Comparison of ENCODE assay signal across 8 cellular contexts in genomic region chr2:103959174-103960125, GRCh38.
A peak's percentile ranks its signal among the peaks of the same experiment; 100 is the strongest.
DNase-seq lines count a peak whose midpoint lies in the region; ATAC-seq and TF ChIP-seq lines count a peak whose summit lies in the region.
"Had no signal": no experiment of that assay in that cellular context is flagged by ENCODE, and none has a peak within 500 bp of the region (broad histone marks: within the 10 kb centered on the region; RNA-seq: fewer than 3 reads in every experiment).

No MANE protein-coding gene starts in this region.

- no peaks in the 10 kb centered on the region for H3K27me3 Mint-ChIP-seq in activated T-helper 17 cell treated with anti-CD3 and anti-CD28 coated beads, Interleukin-2, amount 50 U/mL, for 72 hours

- H3K36me3 Mint-ChIP-seq in activated T-helper 17 cell treated with anti-CD3 and anti-CD28 coated beads, Interleukin-2, amount 50 U/mL, for 72 hours (ENCODE audit: low read depth) = no peaks in the 10 kb centered on the region

- BruUV-seq in OCI-LY7 (replicated peaks; lab: Mats Ljungman, UMichigan) = no TSS peak

- intact Hi-C loops in OCI-LY7 (cut with micrococcal nuclease; ENCODE audit: unreplicated experiment) = no loop called here

- POLR2A ChIA-PET in OCI-LY7 (lab: Charles Lee) = interaction anchor here (0.7 kb wide), 1 partner anchor 11 kb away, joined by 3 read pairs; no protein-coding TSS in a partner anchor

- H3K79me2 ChIP-seq in OCI-LY7 (ENCODE audit: insufficient read depth, low read depth, low read length) = no peaks in the 10 kb centered on the region

- no peak overlapping the region for H3K27ac Mint-ChIP-seq in activated T-helper 17 cell treated with anti-CD3 and anti-CD28 coated beads, Interleukin-2, amount 50 U/mL, for 72 hours
- H3K27ac Mint-ChIP-seq: T-helper 1 cell treated with Interleukin-12 subunit alpha and Interleukin-12 subunit beta and Interleukin-4 antibody, amounts not matched to agents 30 μg/mL and 1 μg/mL, for 36 hours had no signal

- H3K4me3 ChIP-seq in OCI-LY7 (ENCODE audit: low read depth, low read length, poor library complexity, severe bottlenecking) (no peak overlapping the region), fibroblast of pulmonary artery (replicated peaks; ENCODE audit: low read depth, low read length) (no peak overlapping the region)

- H3K4me1 ChIP-seq in OCI-LY7 (ENCODE audit: insufficient read depth, low read length, poor library complexity, severe bottlenecking) = no peaks in the 10 kb centered on the region

- H3K4me3 Mint-ChIP-seq in activated T-helper 17 cell treated with anti-CD3 and anti-CD28 coated beads, Interleukin-2, amount 50 U/mL, for 72 hours = no peak overlapping the region
- H3K4me3 Mint-ChIP-seq: T-helper 1 cell treated with Interleukin-12 subunit alpha and Interleukin-12 subunit beta and Interleukin-4 antibody, amounts not matched to agents 30 μg/mL and 1 μg/mL, for 36 hours had no signal

- no peaks in the 10 kb centered on the region for H3K36me3 ChIP-seq in OCI-LY7 (ENCODE audit: insufficient read depth, low read length)

- H3K9me3 ChIP-seq in OCI-LY7 (ENCODE audit: low read length) = no peaks in the 10 kb centered on the region

- CTCF ChIA-PET in OCI-LY7 (lab: Charles Lee; ENCODE audit: unreplicated experiment) = no interaction called here

- no peak overlapping the region for H3K4me2 ChIP-seq in OCI-LY7 (ENCODE audit: low read length)

- ATAC-seq in HG03039 (IDR thresholded peaks at IDR 0.05; ENCODE audit: unreplicated experiment) = peak; percentile 58
- no peak for ATAC-seq in activated T-helper 17 cell treated with anti-CD3 and anti-CD28 coated beads, Interleukin-2, amount 50 U/mL, for 72 hours (replicated peaks)

- peaks cover 10% of the 10 kb centered on the region for H3K9me3 Mint-ChIP-seq in activated T-helper 17 cell treated with anti-CD3 and anti-CD28 coated beads, Interleukin-2, amount 50 U/mL, for 72 hours
- H3K9me3 Mint-ChIP-seq: T-helper 1 cell treated with Interleukin-12 subunit alpha and Interleukin-12 subunit beta and Interleukin-4 antibody, amounts not matched to agents 30 μg/mL and 1 μg/mL, for 36 hours had no signal

- no peaks in the 10 kb centered on the region for H4K20me1 ChIP-seq in OCI-LY7 (ENCODE audit: insufficient read depth, low read length)

- DNase-seq in GM10266 (ENCODE audit: extremely low spot score) (peak; percentile 3), OCI-LY7 (ENCODE audit: low spot score) (peak; percentile 40), fibroblast of pulmonary artery (ENCODE audit: low read depth) (no peak), retina (peak; percentile 75)
- DNase-seq in activated naive CD4-positive, alpha-beta T cell treated with anti-CD3 and anti-CD28 coated beads, Interleukin-2, amount 50 U/mL, for 16 hours = no peak

- H3K4me1 Mint-ChIP-seq in activated T-helper 17 cell treated with anti-CD3 and anti-CD28 coated beads, Interleukin-2, amount 50 U/mL, for 72 hours = no peaks in the 10 kb centered on the region

- no peak overlapping the region for H3K27ac ChIP-seq in OCI-LY7 (ENCODE audit: low read depth, low read length, poor library complexity, severe bottlenecking)

- H2AFZ ChIP-seq in OCI-LY7 (ENCODE audit: low read length) = no peak overlapping the region

- TF ChIP-seq CTCF in GM10266 (IDR thresholded peaks at IDR 0.05; ENCODE audit: control insufficient read depth, insufficient read depth, low read depth, missing control alignments) (peak; percentile 47), OCI-LY7 (conservative IDR thresholded peaks at IDR 0.05; ENCODE audit: low read length) (peak; percentile 82), fibroblast of pulmonary artery (IDR thresholded peaks at IDR 0.05; ENCODE audit: low read length, missing control alignments) (peak; percentile 17)

- H3K9me2 ChIP-seq in OCI-LY7 (ENCODE audit: insufficient read depth, low read length) = no peaks in the 10 kb centered on the region

Comparison
In these comparisons a context has a peak if more than half of its experiments do, and no peak if none do; other contexts are left out.
1. DNase-seq: peak in GM10266 (single experiment), OCI-LY7 (single experiment) and retina (single experiment); none in fibroblast of pulmonary artery (single experiment) and activated naive CD4-positive, alpha-beta T cell treated with anti-CD3 and anti-CD28 coated beads, Interleukin-2, amount 50 U/mL, for 16 hours (single experiment).
2. CTCF ChIP-seq: peak in every context shown above with its lines; median percentile 82 in OCI-LY7; 47 in GM10266; 17 in fibroblast of pulmonary artery.